1 cellular context compared by ENCODE assay signal in genomic region chr16:87145181-87146176, GRCh38.
TF ChIP-seq lines count a peak whose summit lies in the region.

No MANE protein-coding gene starts in this region.

TF ChIP-seq in K562, 482 proteins besides CTCF, POLR2A, EP300 and RAD21 (continued from another document and continues in another):
- TF ChIP-seq JUN (IDR thresholded peaks at IDR 0.05; ENCODE audit: borderline replicate concordance, low read depth, low read length): peak; percentile 98
- peak; percentile 74; the same call in 1 of the 2 replicates for TF ChIP-seq JUN (CRISPR knock-in tag; IDR thresholded peaks at IDR 0.05; ENCODE audit: borderline replicate concordance)
- TF ChIP-seq TRIM24 (IDR thresholded peaks at IDR 0.05): peak in 1 of 2 experiments; percentile 21; a peak in 1 of 4 replicates
- no peak for TF ChIP-seq POLR2G (IDR thresholded peaks at IDR 0.05; ENCODE audit: low read depth, low read length)
- no peak for TF ChIP-seq EWSR1 (IDR thresholded peaks at IDR 0.05; ENCODE audit: borderline replicate concordance, low read depth, partially characterized antibody)
- no peak for TF ChIP-seq ZNF311 (CRISPR knock-in tag; IDR thresholded peaks at IDR 0.05)
- no peak for TF ChIP-seq PHB (CRISPR knock-in tag; IDR thresholded peaks at IDR 0.05)
- TF ChIP-seq RBM17 (IDR thresholded peaks at IDR 0.05; ENCODE audit: borderline replicate concordance, low read depth, low read length): no peak
- no peak for TF ChIP-seq SETDB1 (IDR thresholded peaks at IDR 0.05; ENCODE audit: low read length)
- no peak for TF ChIP-seq ETV6 (IDR thresholded peaks at IDR 0.05; ENCODE audit: borderline replicate concordance in 1 of 2, low read depth in 2 of 2, low read length in 1 of 2)
- TF ChIP-seq ETV6 (CRISPR knock-in tag; IDR thresholded peaks at IDR 0.05; ENCODE audit: borderline replicate concordance): no peak
- no peak for TF ChIP-seq MYNN (IDR thresholded peaks at IDR 0.05)
- no peak for TF ChIP-seq MYNN (CRISPR knock-in tag; IDR thresholded peaks at IDR 0.05)
- TF ChIP-seq ATF3 (IDR thresholded peaks at IDR 0.05): peak; percentile 99
- TF ChIP-seq ATF3 (CRISPR knock-in tag; conservative IDR thresholded peaks at IDR 0.05): peak; percentile 94
- TF ChIP-seq TEAD2 (tag; IDR thresholded peaks at IDR 0.05): no peak
- TF ChIP-seq SIX5 (IDR thresholded peaks at IDR 0.05; ENCODE audit: borderline replicate concordance in 1 of 2, insufficient read depth in 1 of 2, low read depth in 1 of 2, low read length in 2 of 2): no peak
- TF ChIP-seq ZNF324 (CRISPR knock-in tag; IDR thresholded peaks at IDR 0.05): no peak
- TF ChIP-seq MLLT1 (IDR thresholded peaks at IDR 0.05): no peak
- peak; percentile 81 for TF ChIP-seq USF2 (CRISPR knock-in tag; IDR thresholded peaks at IDR 0.05)
- peak; percentile 46; the same call in 1 of the 2 replicates for TF ChIP-seq GABPB1 (CRISPR knock-in tag; IDR thresholded peaks at IDR 0.05)
- TF ChIP-seq ZNF239 (CRISPR knock-in tag; IDR thresholded peaks at IDR 0.05): no peak
- peak in 1 of 2 experiments; percentile 46; a peak in 1 of 4 replicates for TF ChIP-seq ZNF318 (IDR thresholded peaks at IDR 0.05; ENCODE audit: borderline replicate concordance in 1 of 2, low read depth in 1 of 2)
- no peak for TF ChIP-seq ZBTB17 (CRISPR knock-in tag; IDR thresholded peaks at IDR 0.05)
- no peak for TF ChIP-seq HSF4 (CRISPR knock-in tag; IDR thresholded peaks at IDR 0.05; ENCODE audit: borderline replicate concordance)
- TF ChIP-seq TCF7 (IDR thresholded peaks at IDR 0.05; ENCODE audit: borderline replicate concordance): no peak
- no peak for TF ChIP-seq NFXL1 (CRISPR knock-in tag; IDR thresholded peaks at IDR 0.05)
- peak; percentile 88 for TF ChIP-seq CTBP1 (IDR thresholded peaks at IDR 0.05; ENCODE audit: borderline replicate concordance)
- no peak for TF ChIP-seq FOXJ2 (tag; IDR thresholded peaks at IDR 0.05)
- TF ChIP-seq MGA (IDR thresholded peaks at IDR 0.05): peak; percentile 86
- no peak for TF ChIP-seq HNRNPUL1 (IDR thresholded peaks at IDR 0.05; ENCODE audit: low read length)
- TF ChIP-seq KLF16 (IDR thresholded peaks at IDR 0.05): no peak
- no peak for TF ChIP-seq CAMTA2 (CRISPR knock-in tag; conservative IDR thresholded peaks at IDR 0.05)
- no peak for TF ChIP-seq XRCC5 (IDR thresholded peaks at IDR 0.05; ENCODE audit: low read depth, low read length)
- no peak for TF ChIP-seq RBM15 (IDR thresholded peaks at IDR 0.05; ENCODE audit: insufficient read depth, low read length)
- TF ChIP-seq ZFPM2 (CRISPR knock-in tag; IDR thresholded peaks at IDR 0.05): no peak
- TF ChIP-seq ARHGAP35 (IDR thresholded peaks at IDR 0.05; ENCODE audit: partially characterized antibody): no peak
- TF ChIP-seq ZNF785 (CRISPR knock-in tag; IDR thresholded peaks at IDR 0.05): no peak
- TF ChIP-seq GATA2 (CRISPR knock-in tag; IDR thresholded peaks at IDR 0.05): no peak
- TF ChIP-seq SRSF7 (optimal IDR thresholded peaks at IDR 0.05; ENCODE audit: low read depth, low read length): no peak
- no peak for TF ChIP-seq SRSF1 (IDR thresholded peaks at IDR 0.05; ENCODE audit: low read depth, low read length)
- TF ChIP-seq KHSRP (IDR thresholded peaks at IDR 0.05): no peak
- no peak for TF ChIP-seq NELFE (IDR thresholded peaks at IDR 0.05; ENCODE audit: insufficient read depth, insufficient read length)
